8 cellular contexts compared by ENCODE assay signal in genomic region chr14:32702571-32702970, GRCh38.
DNase-seq lines count a peak whose midpoint lies in the region; ATAC-seq and TF ChIP-seq lines count a peak whose summit lies in the region.

No MANE protein-coding gene starts in this region.

- no peaks in the 10 kb centered on the region for H3K9me3 Mint-ChIP-seq in CD4-positive, CD25-positive, alpha-beta regulatory T cell

- intact Hi-C loops in esophagus muscularis mucosa (cut with DNase I) = loop anchor here (10.0 kb wide), 1 partner anchor 88 kb away; no protein-coding TSS in a partner anchor

- H3K4me1 Mint-ChIP-seq in CD4-positive, CD25-positive, alpha-beta regulatory T cell = peaks cover 9 to 13% (median 10%) of the 10 kb centered on the region in 4 donors

- 31% methylated on average over 8 of the region's 8 CpGs for WGBS in esophagus muscularis mucosa
- 56% methylated on average over 8 of the region's 8 CpGs for whole genome bisulfite sequencing in hepatocyte (ENCODE audit: low lambda C conversion rate, missing lambda C conversion rate)

- ATAC-seq in CD4-positive, CD25-positive, alpha-beta regulatory T cell (ENCODE audit: low read depth in 2 of 2) = peak; percentile 81 to 88
- peak; percentile 92 for ATAC-seq in GM21576 (IDR thresholded peaks at IDR 0.05; ENCODE audit: unreplicated experiment)

- H3K27ac Mint-ChIP-seq in CD4-positive, CD25-positive, alpha-beta regulatory T cell = peak overlapping the region; percentile 57 to 81 (median 79)

- peak overlapping the region; percentile 42; the same call in 1 of the 2 replicates for H3K9ac ChIP-seq in OCI-LY3 (ENCODE audit: low read length)

- DNase-seq in CD4-positive, CD25-positive, alpha-beta regulatory T cell = peak; percentile 21 to 64 (median 27)
- DNase-seq in esophagus muscularis mucosa (ENCODE audit: extremely low spot score) (no peak), nucleus accumbens (lab: John Stamatoyannopoulos, UW) (peak in 50 of 56 donors; percentile 15 to 72 (median 42)), NOMO-1 treated with DMSO at 0.1 percent for 48 hours (lab: John Stamatoyannopoulos, UW; ENCODE audit: unreplicated experiment) (no peak), hepatocyte (ENCODE audit: low spot score) (no peak), germinal center (ENCODE audit: low spot score) (no peak)

- H3K79me2 ChIP-seq in OCI-LY3 (ENCODE audit: low read length) (no peaks in the 10 kb centered on the region), hepatocyte (no peaks in the 10 kb centered on the region)

- H3K36me3 Mint-ChIP-seq in CD4-positive, CD25-positive, alpha-beta regulatory T cell = no peaks in the 10 kb centered on the region

- peak overlapping the region in 2 of 4 donors; percentile 64 to 70 for H3K4me3 Mint-ChIP-seq in CD4-positive, CD25-positive, alpha-beta regulatory T cell

- no peaks in the 10 kb centered on the region for H3K36me3 ChIP-seq in CD4-positive, CD25-positive, alpha-beta regulatory T cell (ENCODE audit: control insufficient read depth, insufficient read depth, low read length)
- H3K36me3 ChIP-seq in OCI-LY3 (replicated peaks; ENCODE audit: low read depth, low read length) (no peaks in the 10 kb centered on the region), esophagus muscularis mucosa (no peaks in the 10 kb centered on the region), hepatocyte (replicated peaks; ENCODE audit: insufficient read depth, low read depth) (no peaks in the 10 kb centered on the region)

- H3K4me3 ChIP-seq in CD4-positive, CD25-positive, alpha-beta regulatory T cell (ENCODE audit: low read depth, low read length) = no peak overlapping the region
- H3K4me3 ChIP-seq in OCI-LY3 (ENCODE audit: low read length) (peak overlapping the region; percentile 14; the same call in 1 of the 2 replicates), esophagus muscularis mucosa (peak overlapping the region in 3 of 4 donors; percentile 5 to 39 (median 21)), hepatocyte (no peak overlapping the region)

- H3K9me3 ChIP-seq in CD4-positive, CD25-positive, alpha-beta regulatory T cell (ENCODE audit: control insufficient read depth in 2 of 2, low read length in 2 of 2) = no peaks in the 10 kb centered on the region
- H3K9me3 ChIP-seq in OCI-LY3 (ENCODE audit: insufficient read depth, low read length) (no peaks in the 10 kb centered on the region), esophagus muscularis mucosa (no peaks in the 10 kb centered on the region), hepatocyte (ENCODE audit: low read depth) (no peaks in the 10 kb centered on the region)

- TF ChIP-seq EP300 in esophagus muscularis mucosa (IDR thresholded peaks at IDR 0.05) = peak; percentile 55

- H3K27me3 ChIP-seq in CD4-positive, CD25-positive, alpha-beta regulatory T cell (ENCODE audit: control insufficient read depth, insufficient read depth, low read length) = no peaks in the 10 kb centered on the region
- H3K27me3 ChIP-seq in OCI-LY3 (ENCODE audit: low read depth, low read length) = no peaks in the 10 kb centered on the region
- no peaks in the 10 kb centered on the region for H3K27me3 ChIP-seq in esophagus muscularis mucosa
- no peaks in the 10 kb centered on the region for H3K27me3 ChIP-seq in hepatocyte

- peak overlapping the region; percentile 63 for H2AFZ ChIP-seq in OCI-LY3 (ENCODE audit: low read depth, low read length)
- H2AFZ ChIP-seq in hepatocyte = no peak overlapping the region

- H3K4me1 ChIP-seq in CD4-positive, CD25-positive, alpha-beta regulatory T cell (ENCODE audit: control insufficient read depth, insufficient read depth, low read length, poor library complexity, severe bottlenecking) = no peaks in the 10 kb centered on the region
- H3K4me1 ChIP-seq in OCI-LY3 (ENCODE audit: low read length) (peaks cover 28% of the 10 kb centered on the region), esophagus muscularis mucosa (peaks cover 34 to 51% (median 42%) of the 10 kb centered on the region in 4 donors), hepatocyte (ENCODE audit: insufficient read depth) (no peaks in the 10 kb centered on the region)

- H3K27ac ChIP-seq in CD4-positive, CD25-positive, alpha-beta regulatory T cell (ENCODE audit: insufficient read depth, low read length, poor library complexity, severe bottlenecking) = peak overlapping the region; percentile 48
- peak overlapping the region; percentile 64 for H3K27ac ChIP-seq in OCI-LY3 (ENCODE audit: low read length)
- peak overlapping the region; percentile 76 to 85 (median 83) for H3K27ac ChIP-seq in esophagus muscularis mucosa (replicated peaks in 1 of 4)
- H3K27ac ChIP-seq in hepatocyte = no peak overlapping the region

- TF ChIP-seq POLR2A in esophagus muscularis mucosa (IDR thresholded peaks at IDR 0.05; ENCODE audit: low read depth) = no peak

- TF ChIP-seq CTCF in OCI-LY3 (IDR thresholded peaks at IDR 0.05; ENCODE audit: low read depth, low read length) = no peak
- TF ChIP-seq CTCF in esophagus muscularis mucosa (IDR thresholded peaks at IDR 0.05) = no peak
- no peak for TF ChIP-seq CTCF in hepatocyte (IDR thresholded peaks at IDR 0.05; ENCODE audit: poor library complexity)

- H3K9me2 ChIP-seq in hepatocyte (replicated peaks; ENCODE audit: insufficient read depth) = no peaks in the 10 kb centered on the region

- H4K20me1 ChIP-seq in OCI-LY3 (ENCODE audit: insufficient read depth, low read length) (no peaks in the 10 kb centered on the region), hepatocyte (ENCODE audit: insufficient read depth, poor library complexity, severe bottlenecking) (no peaks in the 10 kb centered on the region)

- no peaks in the 10 kb centered on the region for H3K27me3 Mint-ChIP-seq in CD4-positive, CD25-positive, alpha-beta regulatory T cell

- H3K4me2 ChIP-seq in OCI-LY3 (ENCODE audit: low read length) (peak overlapping the region; percentile 56), hepatocyte (no peak overlapping the region)

Comparison
In these comparisons a context has a peak if more than half of its experiments do, and no peak if none do; other contexts are left out.
1. DNase-seq: peak in CD4-positive, CD25-positive, alpha-beta regulatory T cell (3 of 3) and nucleus accumbens (50 of 56); none in esophagus muscularis mucosa (single experiment), NOMO-1 treated with DMSO at 0.1 percent for 48 hours (single experiment), hepatocyte (single experiment) and germinal center (single experiment).
2. H3K4me3 ChIP-seq: peak in OCI-LY3 (single experiment) and esophagus muscularis mucosa (3 of 4); none in CD4-positive, CD25-positive, alpha-beta regulatory T cell (single experiment) and hepatocyte (single experiment).